Comparison of ENCODE assay signal across 2 cellular contexts in genomic region chr17:48191362-48191761, GRCh38.
TF ChIP-seq lines count a peak whose summit lies in the region.

No MANE protein-coding gene starts in this region.

TF ChIP-seq in HCT116, 20 proteins besides CTCF, POLR2A, EP300 and RAD21:
- TF ChIP-seq TCF7L2 (IDR thresholded peaks at IDR 0.05; ENCODE audit: borderline replicate concordance, extremely low read depth, insufficient read depth, insufficient read length) (no peak), CBX3 (IDR thresholded peaks at IDR 0.05; ENCODE audit: low read depth) (no peak), SIN3A (IDR thresholded peaks at IDR 0.05; ENCODE audit: low read depth) (no peak), MAX (IDR thresholded peaks at IDR 0.05) (no peak)

TF ChIP-seq in H1, 55 proteins besides CTCF, POLR2A, EP300 and RAD21:
- TF ChIP-seq SAP30 (IDR thresholded peaks at IDR 0.05; ENCODE audit: insufficient read depth, insufficient replicate concordance, low read length) (no peak), KDM5A (IDR thresholded peaks at IDR 0.05; ENCODE audit: low read length) (no peak), E2F6 (IDR thresholded peaks at IDR 0.05) (no peak), TBP (IDR thresholded peaks at IDR 0.05; ENCODE audit: low read depth, low read length) (no peak), SIX5 (IDR thresholded peaks at IDR 0.05; ENCODE audit: low read depth, low read length) (no peak), ASH2L (IDR thresholded peaks at IDR 0.05; ENCODE audit: low read length) (no peak), RBBP5 (IDR thresholded peaks at IDR 0.05; ENCODE audit: borderline replicate concordance, low read depth, low read length) (no peak), MAFK (IDR thresholded peaks at IDR 0.05; ENCODE audit: low read depth, low read length) (no peak), EGR1 (IDR thresholded peaks at IDR 0.05; ENCODE audit: borderline replicate concordance, low read depth, low read length) (no peak), SIRT6 (IDR thresholded peaks at IDR 0.05; ENCODE audit: low read length) (no peak), NRF1 (IDR thresholded peaks at IDR 0.05; ENCODE audit: low read depth, low read length) (no peak), YY1 (IDR thresholded peaks at IDR 0.05; ENCODE audit: low read depth, low read length) (no peak), ATF3 (IDR thresholded peaks at IDR 0.05; ENCODE audit: insufficient read depth, low read depth, low read length) (no peak), JUND (IDR thresholded peaks at IDR 0.05; ENCODE audit: low read length) (no peak), ZNF274 (IDR thresholded peaks at IDR 0.05; ENCODE audit: borderline replicate concordance, extremely low read depth, low read length) (no peak), SP2 (IDR thresholded peaks at IDR 0.05; ENCODE audit: low read length) (no peak), CBX5 (IDR thresholded peaks at IDR 0.05; ENCODE audit: low read depth, low read length) (no peak)
